ENCODE assay signal across 8 cellular contexts in the genomic region with DNA sequence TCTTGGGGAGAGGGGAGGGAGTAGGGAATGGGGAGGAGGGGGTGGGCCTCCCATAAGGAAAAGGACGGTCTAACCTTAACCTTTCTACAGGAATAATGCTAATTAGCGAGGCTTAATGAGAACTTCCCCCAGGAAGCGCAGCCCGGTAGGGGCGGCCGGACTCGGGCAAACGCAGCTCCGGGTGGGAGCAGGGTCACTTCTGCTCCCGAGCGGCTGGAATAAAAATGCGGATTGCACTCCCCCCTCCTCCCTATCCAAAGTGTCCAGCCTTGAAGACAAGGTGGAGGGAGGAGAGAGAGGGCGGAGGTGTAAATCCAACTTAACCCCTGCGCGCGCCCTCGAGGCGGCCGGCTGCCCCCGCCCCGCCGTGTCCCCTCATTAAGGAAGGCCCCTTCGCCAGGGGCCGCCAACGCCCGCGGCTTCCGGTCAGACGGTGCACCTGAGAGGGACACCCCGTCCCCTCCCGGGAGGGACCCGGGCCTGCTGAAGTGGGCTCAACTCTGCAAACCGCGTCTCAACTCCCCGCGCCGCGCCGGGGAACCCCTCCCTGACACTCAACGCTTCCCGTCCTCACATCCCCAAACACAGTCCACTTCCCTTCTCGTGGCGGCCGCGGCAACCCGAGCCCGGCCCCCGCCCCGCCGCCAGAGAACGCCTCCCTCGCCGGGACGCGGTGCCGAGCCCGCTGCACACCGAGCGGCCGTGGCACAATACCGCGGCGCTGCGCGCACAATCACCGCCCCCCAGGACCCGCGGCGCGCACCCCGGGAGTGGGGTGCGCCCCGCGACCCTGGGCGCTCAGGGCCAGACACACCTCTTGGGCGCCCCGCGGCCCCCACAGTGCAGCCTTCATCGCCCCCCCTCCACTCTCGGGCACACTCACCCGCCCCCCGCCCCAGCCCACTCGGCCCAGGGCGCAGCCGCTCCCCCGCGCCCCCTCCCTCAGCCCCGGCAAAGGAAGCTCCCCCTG.
DNase-seq lines count a peak whose midpoint lies in the region; ATAC-seq, FAIRE-seq and TF ChIP-seq lines count a peak whose summit lies in the region.

No MANE protein-coding gene starts in this region.

- H3K27me3 ChIP-seq in GM12878 (replicated peaks in 1 of 2; ENCODE audit: control insufficient read depth in 2 of 2, insufficient read depth in 2 of 2, low read length in 1 of 2) (no peaks in the 10 kb centered on the region), iPS-18a (ENCODE audit: control insufficient read depth, insufficient read depth, low read length) (peaks cover 10% of the 10 kb centered on the region), small intestine (ENCODE audit: control insufficient read depth in 2 of 2, insufficient read depth in 2 of 2, low read length in 2 of 2) (no peaks in the 10 kb centered on the region)

- no TSS peak for BruUV-seq in GM12878 (replicated peaks; lab: Mats Ljungman, UMichigan)

- H3K79me2 ChIP-seq in GM12878 (ENCODE audit: control insufficient read depth, insufficient read depth, low read length) = no peaks in the 10 kb centered on the region

- POLR2A ChIA-PET in GM12878 (lab: Charles Lee) = interaction anchor here (0.6 kb wide), 1 partner anchor 188 kb away, joined by 3 read pairs; no protein-coding TSS in a partner anchor

- TF ChIP-seq CTCF in GM12878 (IDR thresholded peaks at IDR 0.05 in 2 of 3, conservative IDR thresholded peaks at IDR 0.05 in 1 of 3; ENCODE audit: control insufficient read depth in 2 of 3, extremely low read depth in 1 of 3, insufficient read depth in 1 of 3, low read depth in 3 of 3, low read length in 3 of 3) = no peak

- DNase-seq in NCI-H2227 (lab: John Stamatoyannopoulos, UW; ENCODE audit: unreplicated experiment) (peak; percentile 53), NCI-H2227 treated with DMSO at 0.1 percent for 48 hours (lab: John Stamatoyannopoulos, UW) (no peak), RPMI7951 (ENCODE audit: low read depth) (peak; percentile 31), GM12878 (ENCODE audit: low read depth, low spot score) (no peak), small intestine (peak; percentile 40), NCI-H1436 treated with DMSO at 0.1 percent for 48 hours (lab: John Stamatoyannopoulos, UW) (no peak)

- H2AFZ ChIP-seq in GM12878 (ENCODE audit: control insufficient read depth, low read depth, low read length) = no peak overlapping the region

- ATAC-seq in GM12878 (peak; percentile 19), HG03280 (IDR thresholded peaks at IDR 0.05; ENCODE audit: unreplicated experiment) (no peak)

- CTCF ChIA-PET in GM12878 (lab: Yijun Ruan, JAX) = interaction anchor here (0.7 kb wide), 1 partner anchor 296 kb away, joined by 3 read pairs; no protein-coding TSS in a partner anchor

- H3K4me1 ChIP-seq in GM12878 (ENCODE audit: control insufficient read depth, insufficient read depth, low read length) (peaks cover 5% of the 10 kb centered on the region), iPS-18a (ENCODE audit: control insufficient read depth, low read depth, low read length) (peaks cover 18% of the 10 kb centered on the region), small intestine (ENCODE audit: control insufficient read depth in 2 of 2, insufficient read depth in 1 of 2, low read depth in 1 of 2, low read length in 1 of 2) (peaks cover 10 to 26% of the 10 kb centered on the region in 2 donors)

- no peak overlapping the region for H3K9ac ChIP-seq in GM12878 (ENCODE audit: control insufficient read depth, insufficient read depth, low read length)
- peak overlapping the region; percentile 37 for H3K9ac ChIP-seq in iPS-18a (ENCODE audit: low read length)

- no peaks in the 10 kb centered on the region for H3K9me3 ChIP-seq in GM12878 (replicated peaks; ENCODE audit: control insufficient read depth, insufficient read depth, low read length)
- no peaks in the 10 kb centered on the region for H3K9me3 ChIP-seq in iPS-18a (ENCODE audit: control insufficient read depth, low read depth, low read length)
- H3K9me3 ChIP-seq in small intestine (ENCODE audit: control insufficient read depth, low read depth) = no peaks in the 10 kb centered on the region

- no peak for FAIRE-seq in GM12878 (lab: Jason Lieb, UNC)
- FAIRE-seq in small intestine (lab: Jason Lieb, UNC) = no peak

- peak overlapping the region; percentile 64; the same call in 1 of the 2 replicates for H3K4me2 ChIP-seq in GM12878 (ENCODE audit: control insufficient read depth, insufficient read depth)

- no peak for TF ChIP-seq RAD21 in GM12878 (IDR thresholded peaks at IDR 0.05; ENCODE audit: insufficient read depth, low read depth, low read length)

- in situ Hi-C loops in GM12878 (cut with MboI) = no loop called here

- SMC1A ChIA-PET in GM12878 (lab: Charles Lee; ENCODE audit: uncharacterized antibody, unreplicated experiment) = no interaction called here

- peaks cover 2% of the 10 kb centered on the region; the same call in 1 of the 2 replicates for H4K20me1 ChIP-seq in GM12878 (ENCODE audit: control insufficient read depth, insufficient read depth)

- TF ChIP-seq POLR2A in GM12878 (IDR thresholded peaks at IDR 0.05; ENCODE audit: low read depth, low read length) = no peak

- H3K27ac ChIP-seq in GM12878 (ENCODE audit: control insufficient read depth, insufficient read depth) = no peak overlapping the region
- no peak overlapping the region for H3K27ac ChIP-seq in iPS-18a (ENCODE audit: low read length)
- H3K27ac ChIP-seq in small intestine (ENCODE audit: low read depth in 1 of 2, low read length in 1 of 2) = peak overlapping the region; percentile 81

- intact Hi-C loops in GM12878 (cut with micrococcal nuclease; ENCODE audit: unreplicated experiment) = no loop called here

- RAD21 ChIA-PET in GM12878 (lab: Charles Lee; ENCODE audit: unreplicated experiment) = interaction anchor here (0.8 kb wide), 1 partner anchor 126 kb away, joined by 3 read pairs; no protein-coding TSS in a partner anchor

- H3K4me3 ChIP-seq in GM12878 = peak overlapping the region; percentile 57; the same call in 1 of the 2 replicates
- H3K4me3 ChIP-seq in iPS-18a (ENCODE audit: low read length) = peak overlapping the region; percentile 72
- peak overlapping the region; percentile 66 to 90 for H3K4me3 ChIP-seq in small intestine (ENCODE audit: low read depth in 1 of 2, low read length in 2 of 2)

- 13% methylated on average over 58 of the region's 88 CpGs for WGBS in GM12878 (ENCODE audit: insufficient coverage, insufficient replicate concordance, low lambda C conversion rate, missing lambda C conversion rate)
- 3 to 13% (median 3%) methylated on average over 38 to 88 of the region's 88 CpGs for WGBS in small intestine, 3 donors

- no peak for TF ChIP-seq EP300 in GM12878 (IDR thresholded peaks at IDR 0.05; ENCODE audit: borderline replicate concordance in 1 of 2, control insufficient read depth in 1 of 2, low read depth in 2 of 2, low read length in 2 of 2)

- H3K36me3 ChIP-seq in GM12878 (ENCODE audit: control insufficient read depth in 2 of 2, insufficient read depth in 2 of 2, low read length in 1 of 2) = no peaks in the 10 kb centered on the region
- no peaks in the 10 kb centered on the region for H3K36me3 ChIP-seq in iPS-18a (ENCODE audit: control insufficient read depth, low read depth, low read length)
- H3K36me3 ChIP-seq in small intestine (ENCODE audit: control insufficient read depth in 2 of 2, insufficient read depth in 2 of 2, low read length in 2 of 2) = no peaks in the 10 kb centered on the region

TF ChIP-seq in GM12878, 131 proteins besides CTCF, POLR2A, EP300 and RAD21 (continues in another document):
- TF ChIP-seq USF2 (IDR thresholded peaks at IDR 0.05; ENCODE audit: borderline replicate concordance, low read depth, low read length) (no peak), ZZZ3 (IDR thresholded peaks at IDR 0.05; ENCODE audit: control insufficient read depth, insufficient read length, low read depth) (no peak), LARP7 (IDR thresholded peaks at IDR 0.05) (0 out of 2 replicates have a peak, but pooled peaks have one; percentile 28), CEBPB (IDR thresholded peaks at IDR 0.05; ENCODE audit: borderline replicate concordance in 1 of 2, low read depth in 2 of 2, low read length in 2 of 2) (no peak), JUND (IDR thresholded peaks at IDR 0.05; ENCODE audit: low read depth, low read length) (no peak), RUNX3 (IDR thresholded peaks at IDR 0.05; ENCODE audit: low read length) (0 out of 2 replicates have a peak, but pooled peaks have one; percentile 11), GATAD2B (conservative IDR thresholded peaks at IDR 0.05; ENCODE audit: low read depth) (peak; percentile 64), SIX5 (IDR thresholded peaks at IDR 0.05; ENCODE audit: low read depth, low read length, severe bottlenecking) (no peak)

Comparison
In these comparisons a context has a peak if more than half of its experiments do, and no peak if none do; other contexts are left out.
1. DNase-seq: peak in NCI-H2227 (single experiment), RPMI7951 (single experiment) and small intestine (single experiment); none in NCI-H2227 treated with DMSO at 0.1 percent for 48 hours (single experiment), GM12878 (single experiment) and NCI-H1436 treated with DMSO at 0.1 percent for 48 hours (single experiment).
2. H3K27ac ChIP-seq: peak in small intestine (2 of 2); none in GM12878 (single experiment) and iPS-18a (single experiment).
3. Peak in every context shown above with its lines, with median percentiles within 50 percentile points of each other: H3K4me3 ChIP-seq.